ENCODE assay signal across 1 cellular context in the genomic region with DNA sequence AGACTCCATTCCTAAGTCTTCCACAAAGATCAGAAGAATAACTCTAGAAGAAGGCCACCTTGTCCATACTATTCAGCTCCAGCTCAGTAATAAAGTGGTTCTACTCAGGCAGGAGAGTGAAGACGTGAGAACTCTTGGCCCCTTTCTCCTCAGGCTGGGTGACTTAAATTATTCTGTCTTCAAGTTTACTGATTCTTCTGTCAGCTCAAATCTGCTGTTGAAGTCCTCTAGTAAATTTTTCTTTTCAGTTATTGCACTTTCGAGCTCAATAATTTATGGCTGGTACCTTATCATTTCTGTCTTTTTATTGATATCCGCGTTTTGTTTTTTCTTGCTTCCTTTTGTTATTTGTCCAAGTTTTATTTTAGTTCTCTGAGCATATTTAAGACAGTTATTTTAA.
TF ChIP-seq lines count a peak whose summit lies in the region.

No MANE protein-coding gene starts in this region.

TF ChIP-seq in HEK293, 187 proteins besides CTCF, POLR2A, EP300 and RAD21 (continued from another document):
- TF ChIP-seq ZNF513 (tag by site-specific recombination; IDR thresholded peaks at IDR 0.05) = no peak
- TF ChIP-seq ZNF600 (tag by site-specific recombination; IDR thresholded peaks at IDR 0.05) = no peak
- peak; percentile 83; the same call in 1 of the 2 replicates for TF ChIP-seq TRIM28 (IDR thresholded peaks at IDR 0.05; ENCODE audit: borderline replicate concordance, low read length)
- TF ChIP-seq SETDB1 (IDR thresholded peaks at IDR 0.05; ENCODE audit: insufficient read length, low read length) = peak; percentile 73
